ENCODE assay signal across 8 cellular contexts in the genomic region with DNA sequence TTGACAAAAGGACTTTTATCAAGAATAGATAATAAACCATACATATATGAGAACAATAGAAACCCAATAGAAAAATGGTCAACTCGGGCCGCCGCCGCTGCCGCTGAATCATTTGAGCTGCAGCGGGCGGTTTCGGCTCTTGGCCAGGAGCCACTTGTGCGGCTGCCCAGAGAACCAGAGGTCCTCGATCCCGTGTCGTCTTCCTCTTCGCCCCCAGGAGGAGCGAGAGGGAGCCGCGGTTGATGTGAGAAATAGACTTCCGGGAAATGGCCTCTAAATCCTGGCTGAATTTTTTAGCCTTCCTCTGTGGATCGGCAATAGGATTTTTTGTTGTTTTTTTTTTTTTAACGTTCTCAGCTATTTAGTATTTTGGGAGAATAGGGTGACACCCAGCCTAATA. TPM values are rescaled to one million over a fixed set of nuclear protein-coding genes. Genes with fewer than 3 reads are reported as not detected.
A peak's percentile ranks its signal among the peaks of the same experiment; 100 is the strongest.
DNase-seq lines count a peak whose midpoint lies in the region; ATAC-seq and TF ChIP-seq lines count a peak whose summit lies in the region.

No MANE protein-coding gene starts in this region.

- peaks cover 7 to 9% of the 10 kb centered on the region in 2 donors for H3K4me1 ChIP-seq in adrenal gland (replicated peaks in 1 of 2)

- H3K4me1 Mint-ChIP-seq in osteocyte (ENCODE audit: unreplicated experiment), result peaks cover 15% of the 10 kb centered on the region
- H3K4me1 Mint-ChIP-seq in activated T-helper 1 cell treated with anti-CD3 and anti-CD28 coated beads, Interleukin-12 subunit alpha, Interleukin-12 subunit beta, Interleukin-2, Interleukin-4 antibody, amounts not matched to agents 30 ng/mL and 10 ng/mL and 1 ng/mL, durations not matched to agents 14 hours and 24 hours and 36 hours (ENCODE audit: low read depth), result peaks cover 9% of the 10 kb centered on the region

- WGBS in adrenal gland, 4 donors, result 0 to 2% (median 1%) methylated on average over 18 to 19 of the region's 19 CpGs

- peak; percentile 43 for ATAC-seq in HG02623 (IDR thresholded peaks at IDR 0.05; ENCODE audit: unreplicated experiment)
- no peak for ATAC-seq in HG02970 (IDR thresholded peaks at IDR 0.05; ENCODE audit: low FRiP score, unreplicated experiment)

- TF ChIP-seq POLR2A in adrenal gland (IDR thresholded peaks at IDR 0.05), result no peak

- no peaks in the 10 kb centered on the region for H3K9me3 Mint-ChIP-seq in osteocyte (ENCODE audit: unreplicated experiment)
- no peaks in the 10 kb centered on the region for H3K9me3 Mint-ChIP-seq in activated T-helper 1 cell treated with anti-CD3 and anti-CD28 coated beads, Interleukin-12 subunit alpha, Interleukin-12 subunit beta, Interleukin-2, Interleukin-4 antibody, amounts not matched to agents 30 ng/mL and 10 ng/mL and 1 ng/mL, durations not matched to agents 14 hours and 24 hours and 36 hours

- H3K4me3 ChIP-seq in adrenal gland, result peak overlapping the region in 1 of 4 donors; percentile 15

- no peaks in the 10 kb centered on the region for H3K36me3 Mint-ChIP-seq in osteocyte (ENCODE audit: unreplicated experiment)
- no peaks in the 10 kb centered on the region for H3K36me3 Mint-ChIP-seq in activated T-helper 1 cell treated with anti-CD3 and anti-CD28 coated beads, Interleukin-12 subunit alpha, Interleukin-12 subunit beta, Interleukin-2, Interleukin-4 antibody, amounts not matched to agents 30 ng/mL and 10 ng/mL and 1 ng/mL, durations not matched to agents 14 hours and 24 hours and 36 hours (ENCODE audit: low read depth)

- H3K36me3 ChIP-seq in adrenal gland (replicated peaks in 1 of 2), result no peaks in the 10 kb centered on the region

- H3K4me3 Mint-ChIP-seq in osteocyte (ENCODE audit: unreplicated experiment), result peak overlapping the region; percentile 43
- no peak overlapping the region for H3K4me3 Mint-ChIP-seq in activated T-helper 1 cell treated with anti-CD3 and anti-CD28 coated beads, Interleukin-12 subunit alpha, Interleukin-12 subunit beta, Interleukin-2, Interleukin-4 antibody, amounts not matched to agents 30 ng/mL and 10 ng/mL and 1 ng/mL, durations not matched to agents 14 hours and 24 hours and 36 hours

- TF ChIP-seq CTCF in adrenal gland (IDR thresholded peaks at IDR 0.05) (peak in 2 of 6 experiments; percentile 31 to 32), osteocyte (IDR thresholded peaks at IDR 0.05) (no peak)

- DNase-seq in DMS53 treated with DMSO at 0.1 percent for 48 hours (lab: John Stamatoyannopoulos, UW; ENCODE audit: unreplicated experiment) (peak; percentile 83), NCI-H69 (lab: John Stamatoyannopoulos, UW) (peak; percentile 81), adrenal gland (peak; percentile 76 to 89 (median 84)), cardiac septum (ENCODE audit: low spot score) (peak; percentile 82), osteocyte (ENCODE audit: extremely low spot score, unreplicated experiment) (no peak)
- DNase-seq in activated T-helper 1 cell treated with anti-CD3 and anti-CD28 coated beads, Interleukin-12 subunit alpha, Interleukin-12 subunit beta, Interleukin-2, Interleukin-4 antibody, amounts not matched to agents 30 ng/mL and 10 ng/mL and 1 ng/mL, durations not matched to agents 14 hours and 24 hours and 36 hours (ENCODE audit: low spot score), result no peak

- no peaks in the 10 kb centered on the region for H3K9me3 ChIP-seq in adrenal gland (replicated peaks in 1 of 3)

- intact Hi-C loops in adrenal gland (cut with DNase I), result no loop called here
- intact Hi-C loops in cardiac septum (cut with DNase I), result no loop called here
- intact Hi-C loops in activated T-helper 1 cell treated with anti-CD3 and anti-CD28 coated beads, Interleukin-12 subunit alpha, Interleukin-12 subunit beta, Interleukin-2, Interleukin-4 antibody, amounts not matched to agents 30 ng/mL and 10 ng/mL and 1 ng/mL, durations not matched to agents 14 hours and 24 hours and 36 hours (cut with micrococcal nuclease), result no loop called here

- H3K27ac ChIP-seq in adrenal gland, result no peak overlapping the region

- no peak overlapping the region for H3K27ac Mint-ChIP-seq in osteocyte (ENCODE audit: unreplicated experiment)
- no peak overlapping the region for H3K27ac Mint-ChIP-seq in activated T-helper 1 cell treated with anti-CD3 and anti-CD28 coated beads, Interleukin-12 subunit alpha, Interleukin-12 subunit beta, Interleukin-2, Interleukin-4 antibody, amounts not matched to agents 30 ng/mL and 10 ng/mL and 1 ng/mL, durations not matched to agents 14 hours and 24 hours and 36 hours

- peaks cover 42% of the 10 kb centered on the region for H3K27me3 Mint-ChIP-seq in osteocyte (ENCODE audit: unreplicated experiment)
- peaks cover 23% of the 10 kb centered on the region for H3K27me3 Mint-ChIP-seq in activated T-helper 1 cell treated with anti-CD3 and anti-CD28 coated beads, Interleukin-12 subunit alpha, Interleukin-12 subunit beta, Interleukin-2, Interleukin-4 antibody, amounts not matched to agents 30 ng/mL and 10 ng/mL and 1 ng/mL, durations not matched to agents 14 hours and 24 hours and 36 hours (ENCODE audit: insufficient read depth)

- no peaks in the 10 kb centered on the region for H3K27me3 ChIP-seq in adrenal gland

RNA-seq across cellular contexts. Expression of a gene that starts 44.8 kb away (rescaled TPM):
- total RNA-seq in adrenal gland, result 10 to 100 TPM; 13.2 to 52.0 (median 46.3) TPM
- polyA plus RNA-seq in adrenal gland, result 10 to 100 TPM; 19.1 to 50.9 (median 32.3) TPM
- 35.4 TPM for total RNA-seq in cardiac septum
- 66.5 and 70.2 TPM in 2 replicates for total RNA-seq in osteocyte
- 114 and 115 TPM in 2 replicates for total RNA-seq in activated T-helper 1 cell treated with anti-CD3 and anti-CD28 coated beads, Interleukin-12 subunit alpha, Interleukin-12 subunit beta, Interleukin-2, Interleukin-4 antibody, amounts not matched to agents 30 ng/mL and 10 ng/mL and 1 ng/mL, durations not matched to agents 14 hours and 24 hours and 36 hours

Comparison
In these comparisons a context has a peak if more than half of its experiments do, and no peak if none do; other contexts are left out.
1. DNase-seq: peak in DMS53 treated with DMSO at 0.1 percent for 48 hours (single experiment), NCI-H69 (single experiment), adrenal gland (7 of 7) and cardiac septum (single experiment); none in osteocyte (single experiment) and activated T-helper 1 cell treated with anti-CD3 and anti-CD28 coated beads, Interleukin-12 subunit alpha, Interleukin-12 subunit beta, Interleukin-2, Interleukin-4 antibody, amounts not matched to agents 30 ng/mL and 10 ng/mL and 1 ng/mL, durations not matched to agents 14 hours and 24 hours and 36 hours (single experiment).